Comparison of ENCODE assay signal across 13 cellular contexts in the genomic region with DNA sequence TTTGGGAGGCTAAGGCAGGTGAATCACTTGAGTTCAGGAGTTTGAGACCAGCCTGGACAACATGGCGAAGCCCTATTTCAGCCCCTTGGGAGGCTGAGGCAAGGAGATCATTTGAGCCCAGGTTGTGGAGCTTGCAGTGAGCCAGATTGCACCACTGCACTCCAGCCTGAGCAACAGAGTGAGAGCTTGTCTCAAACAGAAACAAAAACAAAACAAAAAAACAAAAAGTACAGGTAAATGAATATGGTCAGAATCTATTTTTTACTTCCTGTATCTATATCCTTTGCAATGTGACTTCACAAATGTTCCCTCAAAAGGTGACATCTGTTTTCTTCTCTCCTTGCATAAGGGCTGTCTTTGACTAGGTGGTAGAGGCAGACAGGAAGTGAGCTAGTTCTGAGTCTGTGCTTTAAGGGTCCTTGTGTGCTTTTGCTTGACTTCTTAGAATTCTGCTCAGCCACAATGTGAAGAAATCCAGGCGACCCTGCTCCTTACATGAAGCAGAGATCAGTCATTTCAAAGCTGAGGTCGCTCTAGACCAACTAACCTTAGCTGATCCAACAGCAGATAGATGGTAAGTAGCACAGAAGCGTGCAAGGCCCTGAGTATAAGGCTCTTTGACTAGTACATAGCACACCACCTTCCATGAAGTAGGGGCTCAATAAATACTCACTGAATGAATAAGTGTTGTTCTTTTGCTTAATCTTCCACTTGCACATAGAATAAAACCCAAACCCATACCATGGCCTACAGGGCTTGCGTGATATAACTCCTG.
"Had no signal": no experiment of that assay in that cellular context is flagged by ENCODE, and none has a peak within 500 bp of the region (broad histone marks: within the 10 kb centered on the region; RNA-seq: fewer than 3 reads in every experiment).

No MANE protein-coding gene starts in this region.

- H3K4me1 ChIP-seq: sigmoid colon, stomach had no signal

- DNase-seq: activated effector memory CD4-positive, alpha-beta T cell treated with anti-CD3 and anti-CD28 coated beads, Interleukin-2, amount 50 U/mL, for 16 hours; activated T-cell treated with anti-CD3 and anti-CD28 coated beads, Interleukin-2, amount 50 U/mL, for 4 hours; amygdala; dermis blood vessel endothelial cell; endodermal cell; erythroblast; left ventricle myocardium superior; mesendoderm; sigmoid colon; stimulated activated CD4-positive, alpha-beta T cell treated with anti-CD3 and anti-CD28 coated beads, Interleukin-12 subunit alpha, Interleukin-12 subunit beta, amount 100 ng/mL, for 4 hours; stimulated activated CD4-positive, alpha-beta T cell treated with anti-CD3 and anti-CD28 coated beads, Interleukin-2, amount 100 ng/mL, for 48 hours; stomach had no signal

- H3K36me3 ChIP-seq: sigmoid colon, stomach had no signal

- ATAC-seq: activated T-cell treated with anti-CD3 and anti-CD28 coated beads, Interleukin-2, amount 50 U/mL, for 4 hours; left ventricle myocardium superior had no signal

- H3K4me3 ChIP-seq: hepatocyte, sigmoid colon, stomach had no signal

- H3K4me2 ChIP-seq: hepatocyte had no signal

- H3K27ac ChIP-seq: hepatocyte, sigmoid colon, stomach had no signal

- H2AFZ ChIP-seq: hepatocyte had no signal

- H3K27me3 ChIP-seq: hepatocyte, sigmoid colon, stomach had no signal

- H3K9me3 ChIP-seq: sigmoid colon, stomach had no signal

- H3K79me2 ChIP-seq: hepatocyte had no signal
